12 cellular contexts compared by ENCODE assay signal in genomic region chr1:88802950-88803349, GRCh38.
DNase-seq lines count a peak whose midpoint lies in the region; ATAC-seq and TF ChIP-seq lines count a peak whose summit lies in the region.
"Had no signal": no experiment of that assay in that cellular context is flagged by ENCODE, and none has a peak within 500 bp of the region (broad histone marks: within the 10 kb centered on the region; RNA-seq: fewer than 3 reads in every experiment).

No MANE protein-coding gene starts in this region.

- no peak for TF ChIP-seq CTCF in PC-3 (conservative IDR thresholded peaks at IDR 0.05; ENCODE audit: low read depth, low read length)

- no peaks in the 10 kb centered on the region for H3K9me2 ChIP-seq in PC-3 (replicated peaks; ENCODE audit: low read length)

- H3K4me2 ChIP-seq in PC-3 (ENCODE audit: low read length) = no peak overlapping the region

- no peaks in the 10 kb centered on the region for H3K27me3 ChIP-seq in PC-3 (ENCODE audit: low read length)
- H3K27me3 ChIP-seq: upper lobe of right lung had no signal

- H3K4me1 ChIP-seq in PC-3 (ENCODE audit: insufficient read depth, low read length) = peaks cover 9% of the 10 kb centered on the region
- H3K4me1 ChIP-seq: upper lobe of right lung had no signal

- DNase-seq in EH (ENCODE audit: low read depth) (peak; percentile 85), PC-3 (peak; percentile 51), dermis blood vessel endothelial cell (peak; percentile 47), non-pigmented ciliary epithelial cell (ENCODE audit: low read depth) (peak; percentile 26), NCI-H345 treated with DMSO at 0.1 percent for 48 hours (lab: John Stamatoyannopoulos, UW; ENCODE audit: unreplicated experiment) (no peak), DMS 273 treated with DMSO at 0.1 percent for 48 hours (lab: John Stamatoyannopoulos, UW) (no peak), NCI-H2171 (lab: John Stamatoyannopoulos, UW) (no peak)
- DNase-seq: caudate nucleus, DMS79 treated with DMSO at 0.1 percent for 48 hours, NCI-H1092 treated with DMSO at 0.1 percent for 48 hours, T-helper 2 cell, upper lobe of right lung had no signal

- no TSS peak for BruUV-seq in PC-3 (replicated peaks; lab: Mats Ljungman, UMichigan)

- intact Hi-C loops in PC-3 (cut with micrococcal nuclease) = loop anchor here (1.0 kb wide), 1 partner anchor 67 kb away; no protein-coding TSS in a partner anchor

- no peak overlapping the region for H3K27ac ChIP-seq in PC-3 (ENCODE audit: low read length)

- H3F3A ChIP-seq in PC-3 (ENCODE audit: low read length, unreplicated experiment) = no peaks in the 10 kb centered on the region

- CTCF ChIA-PET in PC-3 (lab: Charles Lee) = no interaction called here

- POLR2A ChIA-PET in PC-3 (lab: Charles Lee; ENCODE audit: unreplicated experiment) = no interaction called here

- H2AFZ ChIP-seq in PC-3 (ENCODE audit: low read length) = no peak overlapping the region

- peaks cover 39% of the 10 kb centered on the region for H3K36me3 ChIP-seq in PC-3 (ENCODE audit: low read depth, low read length)

- H4K20me1 ChIP-seq in PC-3 (ENCODE audit: low read length) = no peaks in the 10 kb centered on the region

- peak; percentile 80 for ATAC-seq in PC-3
- ATAC-seq: upper lobe of right lung had no signal

- no peak overlapping the region for H3K9ac ChIP-seq in PC-3 (ENCODE audit: low read length)

- H3K4me3 ChIP-seq in PC-3 (ENCODE audit: low read length) = no peak overlapping the region
- H3K4me3 ChIP-seq: upper lobe of right lung had no signal

- no peaks in the 10 kb centered on the region for H3K9me3 ChIP-seq in PC-3 (ENCODE audit: low read length)
- H3K9me3 ChIP-seq: upper lobe of right lung had no signal

- no peaks in the 10 kb centered on the region for H3K79me2 ChIP-seq in PC-3 (ENCODE audit: low read length)

Comparison
In these comparisons a context has a peak if more than half of its experiments do, and no peak if none do; other contexts are left out.
1. DNase-seq: peak in EH (single experiment), PC-3 (single experiment), dermis blood vessel endothelial cell (single experiment) and non-pigmented ciliary epithelial cell (single experiment); none in NCI-H345 treated with DMSO at 0.1 percent for 48 hours (single experiment), DMS 273 treated with DMSO at 0.1 percent for 48 hours (single experiment) and NCI-H2171 (single experiment).